In the genomic region with DNA sequence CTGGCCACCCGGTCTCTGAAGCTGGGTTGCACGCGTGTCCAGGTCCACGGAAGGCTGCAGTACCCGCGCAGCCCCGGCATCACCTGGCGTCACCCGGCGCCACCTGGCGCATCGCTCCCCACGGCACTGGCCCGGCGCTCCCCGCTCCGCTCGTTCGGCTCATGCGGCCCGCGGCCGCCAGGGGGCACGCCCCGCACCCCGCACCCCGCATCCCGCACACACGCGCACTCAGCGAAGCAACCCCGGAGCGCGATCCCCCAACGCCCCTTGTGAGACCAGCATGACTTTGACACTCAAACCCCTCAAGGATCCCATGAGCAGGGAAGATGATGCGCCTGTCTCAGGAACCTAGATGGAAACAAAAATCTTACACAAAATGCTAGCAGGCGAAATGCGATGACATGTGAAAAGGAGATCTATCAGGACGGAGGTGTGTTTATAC, we compare ENCODE assay signal across 9 cellular contexts. TPM values are rescaled to one million over a fixed set of nuclear protein-coding genes. Genes with fewer than 3 reads are reported as not detected.
DNase-seq lines count a peak whose midpoint lies in the region; ATAC-seq, FAIRE-seq and TF ChIP-seq lines count a peak whose summit lies in the region.
"Had no signal": no experiment of that assay in that cellular context is flagged by ENCODE, and none has a peak within 500 bp of the region (broad histone marks: within the 10 kb centered on the region; RNA-seq: fewer than 3 reads in every experiment).

No MANE protein-coding gene starts in this region.

- H3K9me3 Mint-ChIP-seq in nephron = peaks cover 5% of the 10 kb centered on the region

- no peak overlapping the region for H3K27ac Mint-ChIP-seq in nephron

- H3K79me2 ChIP-seq in endothelial cell of umbilical vein (ENCODE audit: control insufficient read depth, insufficient read depth, low read length) = no peaks in the 10 kb centered on the region

- H3K4me3 ChIP-seq in endothelial cell of umbilical vein (replicated peaks in 1 of 3; ENCODE audit: insufficient read depth in 1 of 3, low read depth in 1 of 3, low read length in 3 of 3) = no peak overlapping the region

- no peak for TF ChIP-seq POLR2A in endothelial cell of umbilical vein (IDR thresholded peaks at IDR 0.05; ENCODE audit: low read depth, low read length)

- H3K4me3 Mint-ChIP-seq in nephron = peak overlapping the region; percentile 1 to 59 (median 12)

- H3K9ac ChIP-seq in endothelial cell of umbilical vein (replicated peaks; ENCODE audit: extremely low read depth, insufficient read depth, low read length) = no peak overlapping the region

- peaks cover 4% of the 10 kb centered on the region for H3K4me1 Mint-ChIP-seq in nephron

- H3K27ac ChIP-seq in endothelial cell of umbilical vein (ENCODE audit: insufficient read depth, low read depth, low read length) = no peak overlapping the region
- H3K27ac ChIP-seq: epithelial cell of prostate had no signal

- peak overlapping the region; percentile 65 for H2AFZ ChIP-seq in endothelial cell of umbilical vein (ENCODE audit: low read depth, low read length)

- no peaks in the 10 kb centered on the region for H4K20me1 ChIP-seq in endothelial cell of umbilical vein (replicated peaks; ENCODE audit: control insufficient read depth, extremely low read depth, insufficient read depth, low read length)

- H3K9me3 ChIP-seq in endothelial cell of umbilical vein (replicated peaks; ENCODE audit: control insufficient read depth, insufficient read depth, low read length) = no peaks in the 10 kb centered on the region

- no peaks in the 10 kb centered on the region for H3K36me3 Mint-ChIP-seq in nephron (ENCODE audit: low read depth)

- intact Hi-C loops in endothelial cell of umbilical vein (cut with micrococcal nuclease) = no loop called here

- H3K36me3 ChIP-seq in endothelial cell of umbilical vein (ENCODE audit: control insufficient read depth in 2 of 2, extremely low read depth in 1 of 2, insufficient read depth in 2 of 2, low read length in 2 of 2) = no peaks in the 10 kb centered on the region

- peaks cover 47% of the 10 kb centered on the region for H3K27me3 Mint-ChIP-seq in nephron (ENCODE audit: low read depth)

- ATAC-seq in GM18502 (IDR thresholded peaks at IDR 0.05; ENCODE audit: poor library complexity, unreplicated experiment) (no peak), GM19023 (IDR thresholded peaks at IDR 0.05; ENCODE audit: unreplicated experiment) (no peak)

- H3K27me3 ChIP-seq in endothelial cell of umbilical vein (ENCODE audit: control insufficient read depth in 2 of 2, insufficient read depth in 2 of 2, low read length in 2 of 2) = peaks cover 2 to 9% of the 10 kb centered on the region in 2 experiments

- DNase-seq in NCI-H2227 (lab: John Stamatoyannopoulos, UW; ENCODE audit: unreplicated experiment) (peak; percentile 69), NCI-H2227 treated with DMSO at 0.1 percent for 48 hours (lab: John Stamatoyannopoulos, UW) (no peak), NCI-H128 (lab: John Stamatoyannopoulos, UW; ENCODE audit: unreplicated experiment) (peak; percentile 22), endothelial cell of umbilical vein (ENCODE audit: low read depth, low spot score) (peak; percentile 21)
- peak; percentile 62 for DNase-seq in activated CD8-positive, alpha-beta memory T cell treated with anti-CD3 and anti-CD28 coated beads, Interleukin-2, amount 50 U/mL, for 4 hours

- TF ChIP-seq CTCF in endothelial cell of umbilical vein (IDR thresholded peaks at IDR 0.05; ENCODE audit: extremely low read depth in 1 of 2, insufficient read depth in 1 of 2, low read depth in 1 of 2, low read length in 2 of 2) (peak; percentile 82 to 94), nephron (IDR thresholded peaks at IDR 0.05; ENCODE audit: unreplicated experiment in 3 of 3) (peak; percentile 69 to 80 (median 71))

- POLR2A ChIA-PET in endothelial cell of umbilical vein (lab: Charles Lee) = no interaction called here

- H3K4me1 ChIP-seq in endothelial cell of umbilical vein (ENCODE audit: control insufficient read depth, extremely low read depth, insufficient read depth, low read length) = peaks cover 5% of the 10 kb centered on the region

- dilution Hi-C loops in endothelial cell of umbilical vein (cut with MboI; ENCODE audit: extremely low pct_ligation_motif_present, low sequenced_read_pairs) = no loop called here

- BruUV-seq in endothelial cell of umbilical vein (replicated peaks; lab: Mats Ljungman, UMichigan) = no TSS peak

- CTCF ChIA-PET in endothelial cell of umbilical vein (lab: Charles Lee) = interaction anchor here (1.4 to 2.4 kb wide), 4 partner anchors 45 to 502 kb away, joined by 4 to 27 read pairs (median 8); no protein-coding TSS in a partner anchor

- no peak for FAIRE-seq in endothelial cell of umbilical vein (lab: Jason Lieb, UNC)

- H3K9me1 ChIP-seq in endothelial cell of umbilical vein (replicated peaks; ENCODE audit: control insufficient read depth, extremely low read depth, insufficient read depth, low read length) = no peaks in the 10 kb centered on the region

- peak overlapping the region; percentile 49 for H3K4me2 ChIP-seq in endothelial cell of umbilical vein (ENCODE audit: insufficient read depth, low read length)

TF ChIP-seq in endothelial cell of umbilical vein, 7 proteins besides CTCF, POLR2A, EP300 and RAD21:
- TF ChIP-seq EZH2 (IDR thresholded peaks at IDR 0.05; ENCODE audit: borderline replicate concordance, low read depth, low read length, severe bottlenecking) (peak; percentile 48), JUN (IDR thresholded peaks at IDR 0.05; ENCODE audit: borderline replicate concordance, insufficient read depth, insufficient read length, low read depth) (no peak)

RNA-seq across cellular contexts. Expression of a gene that starts 11.9 kb away (rescaled TPM):
- total RNA-seq in endothelial cell of umbilical vein = not detected in 2 replicates
- polyA plus RNA-seq in endothelial cell of umbilical vein = not detected in 2 replicates
- polyA plus RNA-seq in endothelial cell of umbilical vein (2011; cell fraction: cytosol; rRNA removed) = not detected in 2 replicates
- not detected in 2 replicates for polyA plus RNA-seq in endothelial cell of umbilical vein (2011; cell fraction: nucleus; rRNA removed)
- polyA plus RNA-seq in endothelial cell of umbilical vein (2012) = not detected in 2 replicates
- polyA minus RNA-seq in endothelial cell of umbilical vein = not detected in 2 replicates
- not detected for polyA minus RNA-seq in endothelial cell of umbilical vein (2011; cell fraction: cytosol; rRNA and poly(A)+ RNA removed)
- polyA minus RNA-seq in endothelial cell of umbilical vein (2011; cell fraction: nucleus; rRNA and poly(A)+ RNA removed) = not detected in 2 replicates

RNA-seq across cellular contexts. Expression of a gene that starts 20.7 kb away (rescaled TPM):
- 14.3 and 15.0 TPM in 2 replicates for total RNA-seq in endothelial cell of umbilical vein
- polyA plus RNA-seq in endothelial cell of umbilical vein = 16.6 and 17.0 TPM in 2 replicates
- 9.6 and 11.1 TPM in 2 replicates for polyA plus RNA-seq in endothelial cell of umbilical vein (2011; cell fraction: cytosol; rRNA removed)
- polyA plus RNA-seq in endothelial cell of umbilical vein (2011; cell fraction: nucleus; rRNA removed) = 36.2 and 38.8 TPM in 2 replicates
- 18.8 and 22.0 TPM in 2 replicates for polyA plus RNA-seq in endothelial cell of umbilical vein (2012)
- polyA minus RNA-seq in endothelial cell of umbilical vein = 10.2 and 11.7 TPM in 2 replicates
- polyA minus RNA-seq in endothelial cell of umbilical vein (2011; cell fraction: cytosol; rRNA and poly(A)+ RNA removed) = not detected
- polyA minus RNA-seq in endothelial cell of umbilical vein (2011; cell fraction: nucleus; rRNA and poly(A)+ RNA removed) = 9.4 and 11.9 TPM in 2 replicates

RNA-seq across cellular contexts. Expression of a gene that starts 56.6 kb away (rescaled TPM):
- 0.76 and 0.80 TPM in 2 replicates for total RNA-seq in endothelial cell of umbilical vein
- 0.30 TPM in 1 of 2 replicates, not detected in the other for polyA plus RNA-seq in endothelial cell of umbilical vein
- polyA plus RNA-seq in endothelial cell of umbilical vein (2011; cell fraction: cytosol; rRNA removed) = not detected in 2 replicates
- 0.91 TPM in 1 of 2 replicates, not detected in the other for polyA plus RNA-seq in endothelial cell of umbilical vein (2011; cell fraction: nucleus; rRNA removed)
- not detected in 2 replicates for polyA plus RNA-seq in endothelial cell of umbilical vein (2012)
- polyA minus RNA-seq in endothelial cell of umbilical vein = 1.6 TPM in 1 of 2 replicates, not detected in the other
- polyA minus RNA-seq in endothelial cell of umbilical vein (2011; cell fraction: cytosol; rRNA and poly(A)+ RNA removed) = not detected
- 1.3 and 2.8 TPM in 2 replicates for polyA minus RNA-seq in endothelial cell of umbilical vein (2011; cell fraction: nucleus; rRNA and poly(A)+ RNA removed)
